ENCODE assay signal across 10 cellular contexts in the genomic region with DNA sequence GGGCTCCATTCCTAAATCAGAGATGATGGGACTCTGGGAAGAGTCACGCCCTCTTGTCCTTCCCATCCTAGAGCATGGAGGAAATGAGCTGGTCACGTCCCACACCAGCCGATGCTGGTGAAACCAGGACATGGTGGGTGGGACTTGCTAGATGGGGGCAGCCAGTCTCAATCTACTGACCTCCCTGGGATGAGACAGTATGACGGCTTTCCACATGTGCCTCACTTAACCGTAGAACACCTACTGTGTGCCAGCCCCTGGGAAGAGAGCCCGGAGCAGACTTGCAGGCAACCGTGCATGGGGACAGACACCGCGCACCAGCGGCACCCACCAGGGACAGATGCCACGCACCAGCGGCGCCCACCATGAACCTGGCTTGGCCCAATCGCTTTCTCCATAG. TPM values are rescaled to one million over a fixed set of nuclear protein-coding genes. Genes with fewer than 3 reads are reported as not detected.
DNase-seq lines count a peak whose midpoint lies in the region; ATAC-seq and TF ChIP-seq lines count a peak whose summit lies in the region.
"Had no signal": no experiment of that assay in that cellular context is flagged by ENCODE, and none has a peak within 500 bp of the region (broad histone marks: within the 10 kb centered on the region; RNA-seq: fewer than 3 reads in every experiment).

No MANE protein-coding gene starts in this region.

- TF ChIP-seq CTCF in foreskin fibroblast (IDR thresholded peaks at IDR 0.05; ENCODE audit: low read depth, low read length) (no peak), neural progenitor cell (IDR thresholded peaks at IDR 0.05) (no peak), uterus (IDR thresholded peaks at IDR 0.05) (no peak)

- no peak overlapping the region for H3K27ac Mint-ChIP-seq in activated naive CD8-positive, alpha-beta T cell
- no peak overlapping the region for H3K27ac Mint-ChIP-seq in activated naive CD8-positive, alpha-beta T cell treated with anti-CD3 and anti-CD28 coated beads for 36 hours
- H3K27ac Mint-ChIP-seq in neural progenitor cell: no peak overlapping the region
- H3K27ac Mint-ChIP-seq: activated T-helper 2 cell treated with anti-CD3 and anti-CD28 coated beads, Interferon-gamma antibody, Interleukin-2, Interleukin-4, amounts not matched to agents 10 μg/mL and 5 μg/mL and 100 μg/mL, durations not matched to agents 14 hours and 24 hours and 36 hours had no signal

- peaks cover 50% of the 10 kb centered on the region for H3K79me2 ChIP-seq in neural progenitor cell (ENCODE audit: low read depth)

- peaks cover 46% of the 10 kb centered on the region for H4K20me1 ChIP-seq in neural progenitor cell (ENCODE audit: low read depth)

- peak overlapping the region; percentile 52 for H3K4me3 Mint-ChIP-seq in activated naive CD8-positive, alpha-beta T cell
- H3K4me3 Mint-ChIP-seq in activated naive CD8-positive, alpha-beta T cell treated with anti-CD3 and anti-CD28 coated beads for 36 hours: no peak overlapping the region
- H3K4me3 Mint-ChIP-seq in neural progenitor cell: peak overlapping the region; percentile 84

- no peaks in the 10 kb centered on the region for H3K9me3 ChIP-seq in neural progenitor cell (ENCODE audit: low read depth)
- no peaks in the 10 kb centered on the region for H3K9me3 ChIP-seq in uterus
- H3K9me3 ChIP-seq: A549 had no signal

- ATAC-seq in HG03442 (IDR thresholded peaks at IDR 0.05; ENCODE audit: unreplicated experiment) (no peak), HG03354 (IDR thresholded peaks at IDR 0.05; ENCODE audit: poor library complexity, severe bottlenecking, unreplicated experiment) (no peak)
- ATAC-seq: A549 had no signal

- DNase-seq in activated naive CD8-positive, alpha-beta T cell treated with anti-CD3 and anti-CD28 coated beads for 36 hours: no peak
- DNase-seq in foreskin fibroblast (peak; percentile 66 to 73), neural progenitor cell (ENCODE audit: low spot score) (no peak), uterus (peak; percentile 30 to 34), OCI-M2 (lab: John Stamatoyannopoulos, UW; ENCODE audit: unreplicated experiment) (no peak)

- peak overlapping the region; percentile 99 for H3K4me2 ChIP-seq in neural progenitor cell
- H3K4me2 ChIP-seq: A549 had no signal

- H3F3A ChIP-seq in neural progenitor cell (ENCODE audit: low read depth): peaks cover 26% of the 10 kb centered on the region

- no peaks in the 10 kb centered on the region for H3K36me3 Mint-ChIP-seq in activated naive CD8-positive, alpha-beta T cell
- peaks cover 2% of the 10 kb centered on the region for H3K36me3 Mint-ChIP-seq in activated naive CD8-positive, alpha-beta T cell treated with anti-CD3 and anti-CD28 coated beads for 36 hours
- no peaks in the 10 kb centered on the region for H3K36me3 Mint-ChIP-seq in neural progenitor cell

- no peaks in the 10 kb centered on the region for H3K9me3 Mint-ChIP-seq in activated naive CD8-positive, alpha-beta T cell (ENCODE audit: low read depth)
- H3K9me3 Mint-ChIP-seq in activated naive CD8-positive, alpha-beta T cell treated with anti-CD3 and anti-CD28 coated beads for 36 hours: no peaks in the 10 kb centered on the region
- H3K9me3 Mint-ChIP-seq in neural progenitor cell: no peaks in the 10 kb centered on the region
- H3K9me3 Mint-ChIP-seq: activated T-helper 2 cell treated with anti-CD3 and anti-CD28 coated beads, Interferon-gamma antibody, Interleukin-2, Interleukin-4, amounts not matched to agents 10 μg/mL and 5 μg/mL and 100 μg/mL, durations not matched to agents 14 hours and 24 hours and 36 hours had no signal

- TF ChIP-seq POLR2A in uterus (IDR thresholded peaks at IDR 0.05): no peak

- H3K27me3 ChIP-seq in neural progenitor cell (peaks cover 8% of the 10 kb centered on the region), uterus (no peaks in the 10 kb centered on the region)

- H2AFZ ChIP-seq in neural progenitor cell (replicated peaks): no peak overlapping the region

- H3K36me3 ChIP-seq in neural progenitor cell (no peaks in the 10 kb centered on the region), uterus (no peaks in the 10 kb centered on the region)

- no peaks in the 10 kb centered on the region for H3K27me3 Mint-ChIP-seq in activated naive CD8-positive, alpha-beta T cell
- peaks cover 12% of the 10 kb centered on the region for H3K27me3 Mint-ChIP-seq in activated naive CD8-positive, alpha-beta T cell treated with anti-CD3 and anti-CD28 coated beads for 36 hours
- H3K27me3 Mint-ChIP-seq in neural progenitor cell (ENCODE audit: insufficient read depth, low read depth): peaks cover 5% of the 10 kb centered on the region

- H3K27ac ChIP-seq in neural progenitor cell (no peak overlapping the region), uterus (peak overlapping the region; percentile 75 to 79)
- H3K27ac ChIP-seq: A549 had no signal

- H3K4me1 ChIP-seq in neural progenitor cell (peaks cover 39% of the 10 kb centered on the region), uterus (peaks cover 0 to 35% of the 10 kb centered on the region in 2 donors)

- peaks cover 51% of the 10 kb centered on the region for H3K4me1 Mint-ChIP-seq in activated naive CD8-positive, alpha-beta T cell (ENCODE audit: low read depth)
- peaks cover 32% of the 10 kb centered on the region for H3K4me1 Mint-ChIP-seq in activated naive CD8-positive, alpha-beta T cell treated with anti-CD3 and anti-CD28 coated beads for 36 hours
- H3K4me1 Mint-ChIP-seq in neural progenitor cell: peaks cover 61% of the 10 kb centered on the region

- H3K9ac ChIP-seq in neural progenitor cell: no peak overlapping the region

- H3K4me3 ChIP-seq in foreskin fibroblast (ENCODE audit: low read depth in 1 of 2, low read length in 2 of 2) (peak overlapping the region; percentile 55 to 70), neural progenitor cell (peak overlapping the region; percentile 59), uterus (peak overlapping the region in 1 of 2 donors; percentile 59)
- H3K4me3 ChIP-seq: A549 had no signal

- intact Hi-C loops in uterus (cut with DNase I; ENCODE audit: low total_unique reads): no loop called here

RNA-seq across cellular contexts. Expression of a gene that starts 3.8 kb away (rescaled TPM):
- 1 to 10 TPM; 6.6 to 7.3 TPM for total RNA-seq in activated naive CD8-positive, alpha-beta T cell treated with anti-CD3 and anti-CD28 coated beads for 36 hours
- 6.2 and 20.1 TPM in 2 replicates for total RNA-seq in neural progenitor cell (ENCODE audit: low replicate concordance)
- 10 to 100 TPM; 24.7 to 83.3 (median 48.2) TPM for total RNA-seq in uterus

RNA-seq across cellular contexts. Expression of a gene that starts 57.3 kb away (rescaled TPM):
- not detected for total RNA-seq in activated naive CD8-positive, alpha-beta T cell treated with anti-CD3 and anti-CD28 coated beads for 36 hours
- not detected in 2 replicates for total RNA-seq in neural progenitor cell (ENCODE audit: low replicate concordance)
- not detected for total RNA-seq in uterus
- total RNA-seq: activated T-helper 2 cell treated with anti-CD3 and anti-CD28 coated beads, Interferon-gamma antibody, Interleukin-2, Interleukin-4, amounts not matched to agents 10 μg/mL and 5 μg/mL and 100 μg/mL, durations not matched to agents 14 hours and 24 hours and 36 hours had no signal

Comparison
In these comparisons a context has a peak if more than half of its experiments do, and no peak if none do; other contexts are left out.
1. DNase-seq: peak in foreskin fibroblast (2 of 2) and uterus (2 of 2); none in activated naive CD8-positive, alpha-beta T cell treated with anti-CD3 and anti-CD28 coated beads for 36 hours (single experiment), neural progenitor cell (single experiment) and OCI-M2 (single experiment).